Comparison of ENCODE assay signal across 8 cellular contexts in the genomic region with DNA sequence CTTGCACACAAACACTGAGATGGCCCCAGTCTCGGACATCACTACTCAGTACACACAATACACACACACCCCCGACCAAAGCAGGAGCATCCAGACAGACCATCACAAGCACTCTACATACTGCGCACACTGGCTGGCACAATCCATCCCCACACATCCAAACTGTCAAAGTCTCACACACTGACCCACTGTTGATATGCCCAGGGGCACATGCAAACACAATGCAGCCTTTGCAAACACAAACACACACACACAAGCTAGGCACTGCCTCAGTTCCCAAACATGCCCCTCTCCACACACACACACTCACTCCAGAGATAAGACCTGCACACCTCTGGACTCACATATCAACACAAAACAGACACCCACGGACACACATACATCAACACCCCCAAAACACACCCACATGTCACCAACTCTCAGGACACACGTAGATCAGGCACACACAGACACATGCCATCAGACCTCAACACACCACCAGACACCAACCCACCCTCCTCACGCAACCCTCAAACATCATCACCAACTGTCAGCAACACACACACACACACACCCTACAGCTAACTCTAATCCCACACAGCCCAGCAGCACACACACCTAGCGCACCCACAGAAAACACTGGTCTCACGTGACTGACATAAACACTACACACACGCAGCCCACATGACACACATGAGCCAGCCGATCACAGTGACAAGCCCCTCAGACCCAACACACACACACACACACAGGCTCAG. TPM values are rescaled to one million over a fixed set of nuclear protein-coding genes. Genes with fewer than 3 reads are reported as not detected.
DNase-seq lines count a peak whose midpoint lies in the region; ATAC-seq and TF ChIP-seq lines count a peak whose summit lies in the region.

No MANE protein-coding gene starts in this region.

- H3K36me3 ChIP-seq in MG63 = peaks cover 19% of the 10 kb centered on the region
- H3K36me3 ChIP-seq in brain microvascular endothelial cell (replicated peaks) = peaks cover 4% of the 10 kb centered on the region
- no peaks in the 10 kb centered on the region for H3K36me3 ChIP-seq in lung (ENCODE audit: control insufficient read depth in 2 of 2, insufficient read depth in 2 of 2, low read length in 2 of 2)

- H3K4me3 ChIP-seq in MG63 (peak overlapping the region; percentile 93), brain microvascular endothelial cell (ENCODE audit: low read depth, low read length) (peak overlapping the region; percentile 86), lung (peak overlapping the region; percentile 81)

- ATAC-seq in lung (ENCODE audit: insufficient read depth, low FRiP score) (no peak), GM21390 (IDR thresholded peaks at IDR 0.05; ENCODE audit: unreplicated experiment) (no peak), HG02973 (IDR thresholded peaks at IDR 0.05; ENCODE audit: unreplicated experiment) (no peak)

- H3K27ac ChIP-seq in brain microvascular endothelial cell (peak overlapping the region; percentile 92), lung (ENCODE audit: low read depth in 1 of 2, low read length in 1 of 2) (peak overlapping the region; percentile 99)

- no peak for TF ChIP-seq CTCF in brain microvascular endothelial cell (IDR thresholded peaks at IDR 0.05; ENCODE audit: low read depth, low read length, missing control alignments)
- no peak for TF ChIP-seq CTCF in lung (IDR thresholded peaks at IDR 0.05; ENCODE audit: control extremely low read depth, extremely low read depth)

- H3K27me3 ChIP-seq in MG63 (no peaks in the 10 kb centered on the region), brain microvascular endothelial cell (replicated peaks) (no peaks in the 10 kb centered on the region), lung (ENCODE audit: control insufficient read depth, insufficient read depth) (no peaks in the 10 kb centered on the region)

- in situ Hi-C loops in brain microvascular endothelial cell (cut with HindIII; ENCODE audit: low pct_ligation_motif_present, low sequenced_read_pairs) = no loop called here

- WGBS in lung, 2 donors = 13 to 22% methylated on average over 10 of the region's 10 CpGs

- peaks cover 0 to 27% of the 10 kb centered on the region in 2 donors for H3K4me1 ChIP-seq in lung (ENCODE audit: control insufficient read depth in 2 of 2, insufficient read depth in 2 of 2, low read length in 2 of 2)

- DNase-seq in Daoy (ENCODE audit: low read depth) = peak; percentile 49
- peak; percentile 26 for DNase-seq in MG63
- peak; percentile 36 for DNase-seq in brain microvascular endothelial cell
- no peak for DNase-seq in lung (ENCODE audit: low spot score)
- no peak for DNase-seq in NCI-H2081 (lab: John Stamatoyannopoulos, UW)
- DNase-seq in NCI-H1436 (lab: John Stamatoyannopoulos, UW) = no peak

- no peaks in the 10 kb centered on the region for H3K9me3 ChIP-seq in MG63
- H3K9me3 ChIP-seq in lung (ENCODE audit: control insufficient read depth in 2 of 2, insufficient read depth in 1 of 2, low read length in 1 of 2) = no peaks in the 10 kb centered on the region

RNA-seq across cellular contexts. Expression of gene BBC3, which starts 1.9 kb away (rescaled TPM):
- total RNA-seq in Daoy (2014; rRNA removed; shearing (Covaris generic)) = 0.86 and 2.2 TPM in 2 replicates
- total RNA-seq in MG63 (2014; rRNA removed; shearing (Covaris generic); ENCODE audit: low replicate concordance) = 14.7 and 38.8 TPM in 2 replicates
- total RNA-seq in lung = 10 to 100 TPM in 1 of 2 donors, 1 to 10 TPM in 1; 4.1 to 10.8 TPM
- 10 to 100 TPM; 18.8 to 22.0 TPM for polyA plus RNA-seq in lung

RNA-seq across cellular contexts. Expression of gene CCDC9, which starts 27.2 kb away (rescaled TPM):
- total RNA-seq in Daoy (2014; rRNA removed; shearing (Covaris generic)) = 8.0 and 8.6 TPM in 2 replicates
- total RNA-seq in MG63 (2014; rRNA removed; shearing (Covaris generic); ENCODE audit: low replicate concordance) = 17.5 and 22.9 TPM in 2 replicates
- 10 to 100 TPM; 17.5 to 44.5 TPM for total RNA-seq in lung
- polyA plus RNA-seq in lung = 10 to 100 TPM; 30.0 to 39.1 TPM

RNA-seq across cellular contexts. Expression of gene INAFM1, which starts 45.6 kb away (rescaled TPM):
- 3.5 and 6.0 TPM in 2 replicates for total RNA-seq in Daoy (2014; rRNA removed; shearing (Covaris generic))
- 5.5 TPM in 1 of 2 replicates, not detected in the other for total RNA-seq in MG63 (2014; rRNA removed; shearing (Covaris generic); ENCODE audit: low replicate concordance)
- total RNA-seq in lung = 10 to 100 TPM in 1 of 2 donors, 1 to 10 TPM in 1; 2.4 to 33.5 TPM
- polyA plus RNA-seq in lung = 10 to 100 TPM; 12.0 to 12.1 TPM

Comparison
In these comparisons a context has a peak if more than half of its experiments do, and no peak if none do; other contexts are left out.
1. DNase-seq: peak in Daoy (single experiment), MG63 (single experiment) and brain microvascular endothelial cell (single experiment); none in lung (single experiment), NCI-H2081 (0 of 2) and NCI-H1436 (single experiment).
2. Peak in every context shown above with its lines, with median percentiles within 50 percentile points of each other: H3K4me3 ChIP-seq.